In genomic region chr13:75489502-75490263, GRCh38 we compare ENCODE assay signal across 1 cellular context.
TF ChIP-seq lines count a peak whose summit lies in the region.

No MANE protein-coding gene starts in this region.

TF ChIP-seq in HEK293, 187 proteins besides CTCF, POLR2A, EP300 and RAD21 (continued from another document and continues in another):
- TF ChIP-seq ZBTB11 (tag by site-specific recombination; conservative IDR thresholded peaks at IDR 0.05; ENCODE audit: low read depth) (no peak), ZNF843 (tag by site-specific recombination; IDR thresholded peaks at IDR 0.05) (no peak), ZBTB17 (tag by site-specific recombination; IDR thresholded peaks at IDR 0.05) (peak; percentile 86), EGR2 (tag by site-specific recombination; IDR thresholded peaks at IDR 0.05; ENCODE audit: low read depth) (peak; percentile 74), ZBTB49 (tag by site-specific recombination; IDR thresholded peaks at IDR 0.05; ENCODE audit: low read depth) (no peak), FEZF1 (tag by site-specific recombination; IDR thresholded peaks at IDR 0.05) (no peak), ZNF37A (tag by site-specific recombination; IDR thresholded peaks at IDR 0.05) (no peak), ZNF221 (tag by site-specific recombination; IDR thresholded peaks at IDR 0.05; ENCODE audit: borderline replicate concordance) (no peak), ZNF777 (tag by site-specific recombination; IDR thresholded peaks at IDR 0.05; ENCODE audit: borderline replicate concordance) (no peak), ZNF112 (tag by site-specific recombination; IDR thresholded peaks at IDR 0.05) (no peak), OVOL3 (tag by site-specific recombination; IDR thresholded peaks at IDR 0.05) (no peak), ELK4 (IDR thresholded peaks at IDR 0.05; ENCODE audit: borderline replicate concordance, low read depth, low read length) (no peak), ZNF394 (tag by site-specific recombination; IDR thresholded peaks at IDR 0.05; ENCODE audit: borderline replicate concordance) (no peak), ZBTB26 (tag by site-specific recombination; optimal IDR thresholded peaks at IDR 0.05) (no peak), WT1 (tag by site-specific recombination; IDR thresholded peaks at IDR 0.05) (no peak), PRDM6 (tag by site-specific recombination; IDR thresholded peaks at IDR 0.05) (peak; percentile 71), ZNF391 (tag by site-specific recombination; IDR thresholded peaks at IDR 0.05; ENCODE audit: borderline replicate concordance, low read depth) (no peak), ZNF449 (tag by site-specific recombination; IDR thresholded peaks at IDR 0.05) (no peak), OSR2 (tag by site-specific recombination; IDR thresholded peaks at IDR 0.05) (peak; percentile 71), ZNF211 (tag by site-specific recombination; IDR thresholded peaks at IDR 0.05; ENCODE audit: low read depth) (no peak), ZNF624 (tag by site-specific recombination; IDR thresholded peaks at IDR 0.05) (no peak), ZNF677 (tag by site-specific recombination; IDR thresholded peaks at IDR 0.05) (no peak), ZNF362 (tag by site-specific recombination; IDR thresholded peaks at IDR 0.05) (peak; percentile 71), ZNF133 (tag by site-specific recombination; IDR thresholded peaks at IDR 0.05) (no peak), TRIM28 (IDR thresholded peaks at IDR 0.05; ENCODE audit: borderline replicate concordance, low read length) (peak; percentile 41; the same call in 1 of the 2 replicates), PRDM10 (tag by site-specific recombination; IDR thresholded peaks at IDR 0.05) (peak; percentile 72), ZXDB (tag by site-specific recombination; IDR thresholded peaks at IDR 0.05) (no peak), ZNF639 (tag by site-specific recombination; IDR thresholded peaks at IDR 0.05) (no peak), ZNF585B (tag by site-specific recombination; IDR thresholded peaks at IDR 0.05) (no peak), ZIC2 (tag by site-specific recombination; IDR thresholded peaks at IDR 0.05) (no peak), GLIS2 (tag by site-specific recombination; IDR thresholded peaks at IDR 0.05) (no peak), ZNF280C (tag by site-specific recombination; IDR thresholded peaks at IDR 0.05) (no peak), ZNF530 (tag by site-specific recombination; IDR thresholded peaks at IDR 0.05; ENCODE audit: low read depth) (no peak)
